10 cellular contexts compared by ENCODE assay signal in the genomic region with DNA sequence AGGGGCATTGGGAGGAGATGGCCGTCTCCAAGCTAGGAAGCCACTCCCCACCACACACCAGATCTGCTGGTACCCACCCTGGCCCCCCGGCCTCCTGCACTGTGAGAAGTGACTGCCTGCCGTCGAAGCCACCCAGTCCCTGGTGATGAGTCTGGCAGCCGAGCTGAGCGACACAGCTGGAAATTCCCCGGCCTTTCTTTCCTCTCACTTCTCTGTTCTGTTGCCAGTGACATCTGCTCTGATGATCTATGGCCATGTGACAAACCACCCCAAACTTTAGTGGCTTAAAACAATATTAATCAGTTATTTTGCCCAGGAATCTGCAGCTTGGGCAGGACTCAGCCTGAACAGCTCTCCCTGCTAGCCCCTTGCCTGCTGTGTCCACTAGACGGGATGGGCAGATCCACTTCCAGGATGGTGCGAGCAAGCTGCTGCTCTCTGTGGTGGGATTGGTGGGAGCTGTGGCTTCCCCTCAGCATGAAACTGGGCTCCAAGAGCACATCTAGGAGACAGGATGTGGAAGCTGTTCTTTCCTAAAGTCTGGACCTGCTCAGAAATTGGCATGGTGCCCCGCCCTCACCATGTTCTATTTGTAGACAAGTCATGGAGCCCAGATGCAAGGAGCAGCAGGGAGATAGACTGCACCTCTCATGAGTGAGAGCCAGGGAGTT.
DNase-seq lines count a peak whose midpoint lies in the region; ATAC-seq and TF ChIP-seq lines count a peak whose summit lies in the region.
"Had no signal": no experiment of that assay in that cellular context is flagged by ENCODE, and none has a peak within 500 bp of the region (broad histone marks: within the 10 kb centered on the region; RNA-seq: fewer than 3 reads in every experiment).

No MANE protein-coding gene starts in this region.

- no peaks in the 10 kb centered on the region for H3K36me3 ChIP-seq in KMS-11 (ENCODE audit: insufficient read depth)
- H3K36me3 ChIP-seq in H7 (replicated peaks; ENCODE audit: control insufficient read depth, insufficient read depth, low read length): no peaks in the 10 kb centered on the region

- DNase-seq in osteocyte (ENCODE audit: extremely low spot score, unreplicated experiment): peak; percentile 75
- DNase-seq in H7: no peak
- no peak for DNase-seq in DMS53 treated with DMSO at 0.1 percent for 48 hours (lab: John Stamatoyannopoulos, UW; ENCODE audit: unreplicated experiment)
- no peak for DNase-seq in DMS153 treated with DMSO at 0.1 percent for 48 hours (lab: John Stamatoyannopoulos, UW; ENCODE audit: unreplicated experiment)
- DNase-seq in LoVo (ENCODE audit: low spot score): no peak
- DNase-seq: RPMI8226 had no signal

- no peaks in the 10 kb centered on the region for H3K9me3 Mint-ChIP-seq in osteocyte (ENCODE audit: unreplicated experiment)

- H3K27me3 ChIP-seq in KMS-11 (ENCODE audit: insufficient read depth, low read depth): no peaks in the 10 kb centered on the region
- no peaks in the 10 kb centered on the region for H3K27me3 ChIP-seq in H7 (ENCODE audit: control insufficient read depth, insufficient read depth, low read length)

- H2AFZ ChIP-seq in KMS-11 (ENCODE audit: low read depth): peak overlapping the region; percentile 13; the same call in 1 of the 2 replicates

- H3K27ac ChIP-seq in KMS-11: peak overlapping the region; percentile 28; the same call in 1 of the 2 replicates

- TF ChIP-seq CTCF in KMS-11 (conservative IDR thresholded peaks at IDR 0.05; ENCODE audit: low read depth, low read length): no peak
- TF ChIP-seq CTCF in osteocyte (IDR thresholded peaks at IDR 0.05): no peak

- H3K4me3 ChIP-seq in KMS-11 (IDR thresholded peaks at IDR 0.05; ENCODE audit: insufficient read depth, low read depth, low read length) (no peak overlapping the region), H7 (ENCODE audit: insufficient read depth, low read depth, low read length) (no peak overlapping the region)
- H3K4me3 ChIP-seq: skin epidermis had no signal

- no peak overlapping the region for H3K4me3 Mint-ChIP-seq in osteocyte (ENCODE audit: unreplicated experiment)

- peaks cover 3% of the 10 kb centered on the region for H3K27me3 Mint-ChIP-seq in osteocyte (ENCODE audit: unreplicated experiment)

- H3K27ac Mint-ChIP-seq in osteocyte (ENCODE audit: unreplicated experiment): no peak overlapping the region

- peaks cover 19% of the 10 kb centered on the region for H3K4me1 ChIP-seq in KMS-11 (ENCODE audit: low read depth, poor library complexity, severe bottlenecking)

- H3K4me1 Mint-ChIP-seq in osteocyte (ENCODE audit: unreplicated experiment): peaks cover 6% of the 10 kb centered on the region

- no peak overlapping the region for H3K9ac ChIP-seq in KMS-11

- no peaks in the 10 kb centered on the region for H3K79me2 ChIP-seq in KMS-11 (ENCODE audit: insufficient read depth, low read depth)

- no peaks in the 10 kb centered on the region for H4K20me1 ChIP-seq in KMS-11 (ENCODE audit: insufficient read depth)

- H3K36me3 Mint-ChIP-seq in osteocyte (ENCODE audit: unreplicated experiment): no peaks in the 10 kb centered on the region

- peak; percentile 89 for ATAC-seq in GM18907 (IDR thresholded peaks at IDR 0.05; ENCODE audit: unreplicated experiment)
- peak; percentile 91 for ATAC-seq in GM21825 (IDR thresholded peaks at IDR 0.05; ENCODE audit: unreplicated experiment)

- peak overlapping the region; percentile 7; the same call in 1 of the 2 replicates for H3K4me2 ChIP-seq in KMS-11
